Comparison of ENCODE assay signal across 24 cellular contexts in genomic region chr2:190836767-190837166, GRCh38. TPM values are rescaled to one million over a fixed set of nuclear protein-coding genes. Genes with fewer than 3 reads are reported as not detected.
DNase-seq lines count a peak whose midpoint lies in the region; ATAC-seq, FAIRE-seq and TF ChIP-seq lines count a peak whose summit lies in the region.
"Had no signal": no experiment of that assay in that cellular context is flagged by ENCODE, and none has a peak within 500 bp of the region (broad histone marks: within the 10 kb centered on the region; RNA-seq: fewer than 3 reads in every experiment).

No MANE protein-coding gene starts in this region.

- H3K14ac ChIP-seq in IMR-90 (replicated peaks; ENCODE audit: low read depth, low read length): peak overlapping the region; percentile 5; the same call in 1 of the 2 replicates

- peak overlapping the region; percentile 66 for H2BK120ac ChIP-seq in IMR-90 (ENCODE audit: low read depth, low read length)

- no peak overlapping the region for H3K9ac ChIP-seq in IMR-90 (ENCODE audit: low read depth, low read length)
- H3K9ac ChIP-seq in astrocyte (ENCODE audit: low read length): no peak overlapping the region

- intact Hi-C loops in IMR-90 (cut with micrococcal nuclease) (loop anchor here (5.0 kb wide), 1 partner anchor 46 kb away; the partner anchor contains the start of gene GLS), mucosa of descending colon (cut with DNase I, micrococcal nuclease) (no loop called here), vagina (cut with DNase I) (no loop called here)

- peak overlapping the region; percentile 60 for H2BK20ac ChIP-seq in IMR-90 (ENCODE audit: low read depth, low read length)

- peak overlapping the region; percentile 4; the same call in 1 of the 2 replicates for H4K91ac ChIP-seq in IMR-90 (ENCODE audit: insufficient read depth, low read depth, low read length)

- in situ Hi-C loops in IMR-90 (cut with MboI; ENCODE audit: low sequenced_read_pairs): no loop called here

- H2AK5ac ChIP-seq in IMR-90 (ENCODE audit: low read depth, low read length): peak overlapping the region; percentile 86; the same call in 1 of the 2 replicates

- H3K18ac ChIP-seq in IMR-90 (ENCODE audit: low read depth, low read length): peak overlapping the region; percentile 25; the same call in 1 of the 2 replicates

- FAIRE-seq in A549 (lab: Jason Lieb, UNC) (no peak), astrocyte (lab: Jason Lieb, UNC) (no peak)
- FAIRE-seq: GM18507 had no signal

- TF ChIP-seq CTCF in A549 (IDR thresholded peaks at IDR 0.05) (no peak), IMR-90 (conservative IDR thresholded peaks at IDR 0.05; ENCODE audit: low read depth, low read length) (no peak), astrocyte (IDR thresholded peaks at IDR 0.05; ENCODE audit: insufficient read depth, low read depth, low read length) (no peak), mucosa of descending colon (IDR thresholded peaks at IDR 0.05) (no peak), vagina (IDR thresholded peaks at IDR 0.05) (no peak)

- WGBS in A549 (ENCODE audit: missing lambda C conversion rate): 71% methylated on average over 3 of the region's 3 CpGs
- 80% methylated on average over 1 of the region's 3 CpGs; no CpG with 5 or more reads in 1 of the 2 experiments for WGBS in IMR-90 (ENCODE audit: extremely low coverage in 2 of 2, insufficient read length in 1 of 2), 2 experiments

- no peaks in the 10 kb centered on the region for H3K9me3 Mint-ChIP-seq in astrocyte (ENCODE audit: unreplicated experiment)

- no peak overlapping the region for H3K4me3 Mint-ChIP-seq in astrocyte (ENCODE audit: unreplicated experiment)
- H3K4me3 Mint-ChIP-seq: B cell, CD14-positive monocyte had no signal

- no peaks in the 10 kb centered on the region for H3K36me3 ChIP-seq in IMR-90 (ENCODE audit: control insufficient read depth, insufficient read depth, low read length)
- no peaks in the 10 kb centered on the region for H3K36me3 ChIP-seq in astrocyte (ENCODE audit: insufficient read depth, low read length)
- no peaks in the 10 kb centered on the region for H3K36me3 ChIP-seq in mucosa of descending colon (ENCODE audit: low read depth)
- no peaks in the 10 kb centered on the region for H3K36me3 ChIP-seq in vagina
- H3K36me3 ChIP-seq: MG63 had no signal

- H4K20me1 ChIP-seq in IMR-90 (ENCODE audit: insufficient read depth, low read length) (no peaks in the 10 kb centered on the region), astrocyte (ENCODE audit: insufficient read depth, low read length) (no peaks in the 10 kb centered on the region)

- no peaks in the 10 kb centered on the region for H3K79me2 ChIP-seq in astrocyte (ENCODE audit: insufficient read depth, low read length)

- H3K27ac ChIP-seq in A549 (peak overlapping the region; percentile 75 to 80), IMR-90 (ENCODE audit: insufficient read depth, low read length) (0 out of 2 replicates have a peak overlapping the region, but pooled peaks have one; percentile 25), astrocyte (ENCODE audit: low read depth, low read length) (peak overlapping the region; percentile 67), vagina (no peak overlapping the region)

- H2BK5ac ChIP-seq in IMR-90 (ENCODE audit: low read depth, low read length, poor library complexity, severe bottlenecking): peak overlapping the region; percentile 25

- BruUV-seq in IMR-90 (replicated peaks; lab: Mats Ljungman, UMichigan): no TSS peak

- no peak overlapping the region for H3K23ac ChIP-seq in IMR-90 (ENCODE audit: low read depth, low read length)

- dilution Hi-C loops in IMR-90 (cut with HindIII; ENCODE audit: low sequenced_read_pairs, unreplicated experiment): no loop called here

- H3K79me1 ChIP-seq in IMR-90 (ENCODE audit: low read depth in 1 of 2, low read length in 2 of 2): peaks cover 0 to 8% of the 10 kb centered on the region in 2 experiments; a peak in 1 of 4 replicates

- H2AFZ ChIP-seq in IMR-90 (replicated peaks; ENCODE audit: low read length, poor library complexity) (no peak overlapping the region), astrocyte (ENCODE audit: low read depth, low read length) (no peak overlapping the region)

- H3K4me3 ChIP-seq in A549 (no peak overlapping the region), IMR-90 (ENCODE audit: insufficient read depth, low read depth, low read length) (no peak overlapping the region), astrocyte (ENCODE audit: insufficient read depth, low read depth, low read length) (no peak overlapping the region), mucosa of descending colon (no peak overlapping the region), vagina (no peak overlapping the region)
- H3K4me3 ChIP-seq: MG63 had no signal

- DNase-seq in A549 (ENCODE audit: low read depth in 1 of 2, low spot score in 1 of 2) (no peak), IMR-90 (no peak), astrocyte (ENCODE audit: low read depth) (no peak), myocyte (ENCODE audit: low read depth) (peak; percentile 9), mucosa of descending colon (no peak), vagina (ENCODE audit: extremely low spot score in 2 of 2) (no peak), NCI-H2081 (lab: John Stamatoyannopoulos, UW) (no peak), epidermal melanocyte (ENCODE audit: insufficient read length, low spot score) (no peak)
- DNase-seq: GDM1, GOT3, Kasumi-1, NCI-H1092 treated with DMSO at 0.1 percent for 48 hours, NCI-H1436 treated with DMSO at 0.1 percent for 48 hours, NCI-H2029 treated with DMSO at 0.1 percent for 48 hours, NCI-H2171, NCI-H345, NCI-H524 treated with DMSO at 0.1 percent for 48 hours, NCI-H82, RPMI8226, SIG-M5 had no signal

- H3K27ac Mint-ChIP-seq in astrocyte (ENCODE audit: unreplicated experiment): peak overlapping the region; percentile 96
- H3K27ac Mint-ChIP-seq: B cell, CD14-positive monocyte had no signal

- H3K9me3 ChIP-seq in A549: no peaks in the 10 kb centered on the region
- no peaks in the 10 kb centered on the region for H3K9me3 ChIP-seq in IMR-90 (ENCODE audit: control insufficient read depth, insufficient read depth, low read length)
- H3K9me3 ChIP-seq in astrocyte (ENCODE audit: insufficient read depth, low read depth, low read length): no peaks in the 10 kb centered on the region
- H3K9me3 ChIP-seq in mucosa of descending colon: no peaks in the 10 kb centered on the region
- no peaks in the 10 kb centered on the region for H3K9me3 ChIP-seq in vagina
- H3K9me3 ChIP-seq: MG63 had no signal

- H2AK9ac ChIP-seq in IMR-90 (replicated peaks; ENCODE audit: low read depth, low read length, poor library complexity): no peak overlapping the region

- TF ChIP-seq RAD21 in A549 (conservative IDR thresholded peaks at IDR 0.05 in 1 of 2, IDR thresholded peaks at IDR 0.05 in 1 of 2): no peak
- TF ChIP-seq RAD21 in IMR-90 (IDR thresholded peaks at IDR 0.05; ENCODE audit: low read length): no peak

- H3K4me2 ChIP-seq in A549 (peak overlapping the region; percentile 73), IMR-90 (ENCODE audit: low read depth, low read length) (no peak overlapping the region), astrocyte (ENCODE audit: low read length) (no peak overlapping the region)

- TF ChIP-seq POLR2A in A549 (IDR thresholded peaks at IDR 0.05; ENCODE audit: low read length): no peak
- TF ChIP-seq POLR2A in IMR-90 (IDR thresholded peaks at IDR 0.05; ENCODE audit: low read depth, low read length): no peak
- no peak for TF ChIP-seq POLR2A in vagina (IDR thresholded peaks at IDR 0.05)

- H3K27me3 ChIP-seq in IMR-90 (ENCODE audit: control insufficient read depth, insufficient read depth, low read length): no peaks in the 10 kb centered on the region
- no peaks in the 10 kb centered on the region for H3K27me3 ChIP-seq in astrocyte (ENCODE audit: insufficient read depth, low read length)
- no peaks in the 10 kb centered on the region for H3K27me3 ChIP-seq in vagina
- H3K27me3 ChIP-seq: MG63 had no signal

- CTCF ChIA-PET in A549 (lab: Yijun Ruan, JAX): interaction anchor here (0.5 to 1.5 kb wide), 2 partner anchors 14 to 49 kb away, joined by 3 to 6 read pairs; no protein-coding TSS in a partner anchor
- CTCF ChIA-PET in IMR-90 (lab: Yijun Ruan, JAX): no interaction called here

- no peak overlapping the region for H3K56ac ChIP-seq in IMR-90 (ENCODE audit: extremely low read depth, insufficient read depth, low read length)

- peak overlapping the region; percentile 54 for H3K4ac ChIP-seq in IMR-90 (ENCODE audit: low read depth, low read length)

- no peaks in the 10 kb centered on the region for H3K27me3 Mint-ChIP-seq in astrocyte (ENCODE audit: low read depth, unreplicated experiment)
- H3K27me3 Mint-ChIP-seq: B cell had no signal

- H3K4me1 ChIP-seq in A549 (peaks cover 80% of the 10 kb centered on the region), IMR-90 (ENCODE audit: control insufficient read depth, insufficient read depth, low read length) (peaks cover 14% of the 10 kb centered on the region), astrocyte (ENCODE audit: insufficient read depth, low read length) (peaks cover 40% of the 10 kb centered on the region), mucosa of descending colon (ENCODE audit: low read depth) (no peaks in the 10 kb centered on the region), vagina (no peaks in the 10 kb centered on the region)

- no peak for TF ChIP-seq EP300 in A549 (IDR thresholded peaks at IDR 0.05)

- peak overlapping the region; percentile 50; the same call in 1 of the 3 replicates for H2BK15ac ChIP-seq in IMR-90 (ENCODE audit: low read depth, low read length)

- H3K36me3 Mint-ChIP-seq in astrocyte (ENCODE audit: low read depth, unreplicated experiment): no peaks in the 10 kb centered on the region
- H3K36me3 Mint-ChIP-seq: CD14-positive monocyte had no signal

- H4K5ac ChIP-seq in IMR-90 (ENCODE audit: low read depth, low read length): no peak overlapping the region

- POLR2A ChIA-PET in A549 (lab: Yijun Ruan, JAX) (no interaction called here), IMR-90 (lab: Charles Lee; ENCODE audit: unreplicated experiment) (no interaction called here)

- H4K8ac ChIP-seq in IMR-90 (ENCODE audit: low read depth in 2 of 2, low read length in 2 of 2): peak overlapping the region in 1 of 2 experiments; percentile 27; a peak in 1 of 4 replicates

- peaks cover 71% of the 10 kb centered on the region for H3K4me1 Mint-ChIP-seq in astrocyte (ENCODE audit: low read depth, unreplicated experiment)
- H3K4me1 Mint-ChIP-seq: B cell had no signal

- peaks cover 13% of the 10 kb centered on the region; the same call in 1 of the 2 replicates for H3K9me1 ChIP-seq in IMR-90 (ENCODE audit: insufficient read depth, low read length)

- ATAC-seq in A549: no peak
- ATAC-seq in IMR-90 (ENCODE audit: low read depth): no peak
- ATAC-seq in mucosa of descending colon: no peak

RNA-seq across cellular contexts. Expression of gene GLS, which starts 43.9 kb away (rescaled TPM):
- polyA plus RNA-seq in A549 (2011; rRNA removed): 221 and 269 TPM in 2 replicates
- 27.9 and 32.7 TPM in 2 replicates for polyA plus RNA-seq in A549 (2012; cell fraction: cytosol; rRNA removed)
- polyA plus RNA-seq in A549 (2012; cell fraction: nucleus; rRNA removed): 49.7 and 80.3 TPM in 2 replicates
- polyA plus RNA-seq in A549 (2017; fragmentation: RNase III; extraction: RNeasy Plus Mini Kit Qiagen cat#74134 plus additional on column Dnase treatment): 270 to 321 TPM (median 286 TPM) in 3 replicates
- 194 and 213 TPM in 2 replicates for polyA minus RNA-seq in A549 (2011; rRNA and poly(A)+ RNA removed)
- 130 and 279 TPM in 2 replicates for total RNA-seq in IMR-90 (2012; rRNA removed)
- 63.2 and 87.5 TPM in 2 replicates for polyA plus RNA-seq in IMR-90 (2012; rRNA removed)
- 10.3 and 16.9 TPM in 2 replicates for polyA plus RNA-seq in IMR-90 (2012; cell fraction: cytosol; rRNA removed)
- polyA plus RNA-seq in IMR-90 (2012; cell fraction: nucleus; rRNA removed; ENCODE audit: low replicate concordance): 45.0 and 212 TPM in 2 replicates
- 189 and 194 TPM in 2 replicates for total RNA-seq in astrocyte
- total RNA-seq in myocyte: 229 and 252 TPM in 2 replicates
- 210 TPM for polyA plus RNA-seq in myocyte (2012)
- 10 to 100 TPM; 49.8 to 91.9 (median 77.0) TPM for total RNA-seq in mucosa of descending colon
- total RNA-seq in vagina: 88.9 TPM
